9 cellular contexts compared by ENCODE assay signal in genomic region chr5:149999359-149999758, GRCh38. TPM values are rescaled to one million over a fixed set of nuclear protein-coding genes. Genes with fewer than 3 reads are reported as not detected.
DNase-seq lines count a peak whose midpoint lies in the region; ATAC-seq, FAIRE-seq and TF ChIP-seq lines count a peak whose summit lies in the region.
"Had no signal": no experiment of that assay in that cellular context is flagged by ENCODE, and none has a peak within 500 bp of the region (broad histone marks: within the 10 kb centered on the region; RNA-seq: fewer than 3 reads in every experiment).

No MANE protein-coding gene starts in this region.

- 78 to 83% (median 82%) methylated on average over 3 of the region's 3 CpGs for WGBS in small intestine, 3 donors

- H3K9ac ChIP-seq in SU-DHL-6 (ENCODE audit: low read length), result peak overlapping the region; percentile 88
- no peak overlapping the region for H3K9ac ChIP-seq in fibroblast of lung (ENCODE audit: insufficient read depth, low read length)
- peak overlapping the region; percentile 100 for H3K9ac ChIP-seq in skeletal muscle satellite cell (ENCODE audit: low read depth, low read length)

- H2AFZ ChIP-seq in GM23338 (no peak overlapping the region), SU-DHL-6 (ENCODE audit: low read depth, low read length, severe bottlenecking) (no peak overlapping the region), fibroblast of lung (ENCODE audit: low read length) (no peak overlapping the region)

- peak overlapping the region; percentile 91 for H3K4me3 Mint-ChIP-seq in GM23338

- DNase-seq in GM23338 (ENCODE audit: low spot score) (no peak), fibroblast of lung (ENCODE audit: low read depth in 2 of 2) (no peak), iPS-NIHi7 (ENCODE audit: extremely low spot score) (no peak), small intestine (no peak)
- DNase-seq in activated CD4-positive, alpha-beta T cell treated with anti-CD3 and anti-CD28 coated beads for 1 hour, result no peak
- DNase-seq: pancreas had no signal

- no peaks in the 10 kb centered on the region for H3K9me2 ChIP-seq in GM23338 (ENCODE audit: insufficient read depth)
- no peaks in the 10 kb centered on the region for H3K9me2 ChIP-seq in SU-DHL-6 (replicated peaks; ENCODE audit: insufficient read depth, low read length)

- H3K27me3 Mint-ChIP-seq in GM23338 (ENCODE audit: insufficient read depth, low read depth, poor library complexity), result peaks cover 5% of the 10 kb centered on the region

- H4K20me1 ChIP-seq in GM23338 (replicated peaks; ENCODE audit: insufficient read depth) (peaks cover 15% of the 10 kb centered on the region), SU-DHL-6 (ENCODE audit: low read depth, low read length) (peaks cover 8% of the 10 kb centered on the region; the same call in 1 of the 2 replicates), fibroblast of lung (ENCODE audit: control insufficient read depth, extremely low read depth, insufficient read depth, low read length) (no peaks in the 10 kb centered on the region)

- H3K4me1 ChIP-seq in GM23338 (ENCODE audit: insufficient read depth), result peaks cover 6% of the 10 kb centered on the region; the same call in 1 of the 2 replicates
- peaks cover 8% of the 10 kb centered on the region for H3K4me1 ChIP-seq in fibroblast of lung (ENCODE audit: control insufficient read depth, extremely low read depth, insufficient read depth, low read length)
- H3K4me1 ChIP-seq in skeletal muscle satellite cell (ENCODE audit: control insufficient read depth, insufficient read depth, low read length), result peaks cover 22% of the 10 kb centered on the region
- peaks cover 3 to 8% of the 10 kb centered on the region in 2 donors for H3K4me1 ChIP-seq in small intestine (ENCODE audit: control insufficient read depth in 2 of 2, insufficient read depth in 1 of 2, low read depth in 1 of 2, low read length in 1 of 2)

- H3K9me3 Mint-ChIP-seq in GM23338, result no peaks in the 10 kb centered on the region

- H3F3A ChIP-seq in GM23338 (replicated peaks; ENCODE audit: low read depth) (peaks cover 12% of the 10 kb centered on the region; the same call in 1 of the 2 replicates), SU-DHL-6 (ENCODE audit: insufficient read depth) (peaks cover 13% of the 10 kb centered on the region; the same call in 1 of the 2 replicates)

- peaks cover 20% of the 10 kb centered on the region for H3K4me1 Mint-ChIP-seq in GM23338

- H3K4me2 ChIP-seq in GM23338 (peak overlapping the region; percentile 86), SU-DHL-6 (ENCODE audit: low read depth, low read length, poor library complexity, severe bottlenecking) (peak overlapping the region; percentile 68), fibroblast of lung (ENCODE audit: extremely low read depth, insufficient read depth, low read length) (peak overlapping the region; percentile 84), skeletal muscle satellite cell (ENCODE audit: low read length) (peak overlapping the region; percentile 80)

- FAIRE-seq in small intestine (lab: Jason Lieb, UNC), result no peak
- FAIRE-seq: pancreas, TTC549 had no signal

- H3K79me2 ChIP-seq in GM23338 (replicated peaks; ENCODE audit: insufficient read depth), result peaks cover 33% of the 10 kb centered on the region
- H3K79me2 ChIP-seq in SU-DHL-6 (ENCODE audit: insufficient read depth, low read length), result peaks cover 35% of the 10 kb centered on the region
- peaks cover 40% of the 10 kb centered on the region for H3K79me2 ChIP-seq in fibroblast of lung (ENCODE audit: control insufficient read depth, insufficient read depth, low read length)

- H3K27me3 ChIP-seq in GM23338 (ENCODE audit: insufficient read depth) (no peaks in the 10 kb centered on the region), SU-DHL-6 (ENCODE audit: low read length) (no peaks in the 10 kb centered on the region), fibroblast of lung (ENCODE audit: control insufficient read depth, insufficient read depth, low read length) (no peaks in the 10 kb centered on the region), skeletal muscle satellite cell (ENCODE audit: control insufficient read depth, insufficient read depth, low read length) (no peaks in the 10 kb centered on the region), small intestine (ENCODE audit: control insufficient read depth in 2 of 2, insufficient read depth in 2 of 2, low read length in 2 of 2) (no peaks in the 10 kb centered on the region)
- H3K27me3 ChIP-seq: pancreas had no signal

- H3K36me3 ChIP-seq in GM23338 (ENCODE audit: insufficient read depth) (0 out of 2 replicates have a peak, but pooled peaks cover 1% of the 10 kb centered on the region), SU-DHL-6 (ENCODE audit: low read length) (no peaks in the 10 kb centered on the region), fibroblast of lung (ENCODE audit: control insufficient read depth, insufficient read depth, low read length) (no peaks in the 10 kb centered on the region), skeletal muscle satellite cell (ENCODE audit: insufficient read depth, low read length) (peaks cover 9% of the 10 kb centered on the region), small intestine (ENCODE audit: control insufficient read depth in 2 of 2, insufficient read depth in 2 of 2, low read length in 2 of 2) (no peaks in the 10 kb centered on the region)

- peak overlapping the region; percentile 96 for H3K4me3 ChIP-seq in GM23338
- H3K4me3 ChIP-seq in SU-DHL-6 (ENCODE audit: insufficient read depth, low read length, poor library complexity, severe bottlenecking), result peak overlapping the region; percentile 64
- peak overlapping the region; percentile 84 to 99 (median 95) for H3K4me3 ChIP-seq in fibroblast of lung (replicated peaks in 1 of 4; ENCODE audit: control extremely low read depth in 1 of 4, insufficient read depth in 1 of 4, low read depth in 3 of 4, low read length in 4 of 4)
- peak overlapping the region; percentile 80 for H3K4me3 ChIP-seq in skeletal muscle satellite cell (ENCODE audit: low read length)
- peak overlapping the region in 1 of 2 donors; percentile 100 for H3K4me3 ChIP-seq in small intestine (ENCODE audit: low read depth in 1 of 2, low read length in 2 of 2)

- TF ChIP-seq CTCF in GM23338 (conservative IDR thresholded peaks at IDR 0.05; ENCODE audit: low read depth in 2 of 2), result no peak
- TF ChIP-seq CTCF in SU-DHL-6 (IDR thresholded peaks at IDR 0.05; ENCODE audit: insufficient read depth, low read length, poor library complexity, severe bottlenecking), result no peak
- no peak for TF ChIP-seq CTCF in fibroblast of lung (conservative IDR thresholded peaks at IDR 0.05 in 1 of 2, IDR thresholded peaks at IDR 0.05 in 1 of 2; ENCODE audit: low read depth in 1 of 2, low read length in 2 of 2)

- peak overlapping the region; percentile 97; the same call in 1 of the 2 replicates for H3K27ac ChIP-seq in GM23338 (ENCODE audit: low read depth)
- no peak overlapping the region for H3K27ac ChIP-seq in SU-DHL-6 (ENCODE audit: low read depth, low read length)
- H3K27ac ChIP-seq in fibroblast of lung (ENCODE audit: insufficient read depth, low read length), result peak overlapping the region; percentile 97
- no peak overlapping the region for H3K27ac ChIP-seq in small intestine (ENCODE audit: low read depth in 1 of 2, low read length in 1 of 2)

- H3K36me3 Mint-ChIP-seq in GM23338 (ENCODE audit: low read depth), result no peaks in the 10 kb centered on the region; the same call in 1 of the 3 replicates

- peak overlapping the region; percentile 6; the same call in 1 of the 2 replicates for H3K27ac Mint-ChIP-seq in GM23338

- no peaks in the 10 kb centered on the region for H3K9me3 ChIP-seq in SU-DHL-6 (ENCODE audit: insufficient read depth, low read length)
- H3K9me3 ChIP-seq in fibroblast of lung (ENCODE audit: control insufficient read depth, insufficient read depth, low read depth, low read length), result no peaks in the 10 kb centered on the region
- H3K9me3 ChIP-seq in skeletal muscle satellite cell (replicated peaks; ENCODE audit: low read length), result no peaks in the 10 kb centered on the region
- no peaks in the 10 kb centered on the region for H3K9me3 ChIP-seq in small intestine (ENCODE audit: control insufficient read depth, low read depth)
- H3K9me3 ChIP-seq: pancreas had no signal

- ATAC-seq in GM23338, result no peak

TF ChIP-seq in GM23338, 12 proteins besides CTCF, POLR2A, EP300 and RAD21 (continues in another document):
- TF ChIP-seq STAT1 (IDR thresholded peaks at IDR 0.05; ENCODE audit: unreplicated experiment), result no peak
- TF ChIP-seq EZH2 (IDR thresholded peaks at IDR 0.05; ENCODE audit: low read depth, unreplicated experiment), result no peak

RNA-seq across cellular contexts. Expression of gene TIGD6, which starts 1.1 kb away (rescaled TPM):
- 1.7 and 2.1 TPM in 2 replicates for total RNA-seq in GM23338 (2014; rRNA removed; shearing (Covaris generic))
- polyA plus RNA-seq in GM23338 (2016; fragmentation: Nextera tagmentation; extraction: Ambion mirVana), result 1.4 and 2.1 TPM in 2 replicates
- total RNA-seq in fibroblast of lung, result 8.7 and 10.4 TPM in 2 replicates
- 5.7 and 6.9 TPM in 2 replicates for polyA plus RNA-seq in fibroblast of lung
- 6.1 and 6.2 TPM in 2 replicates for polyA plus RNA-seq in fibroblast of lung (2012)
- 2.7 and 4.8 TPM in 2 replicates for polyA minus RNA-seq in fibroblast of lung (ENCODE audit: low replicate concordance)
- total RNA-seq in skeletal muscle satellite cell (2012; rRNA removed), result 4.6 and 5.5 TPM in 2 replicates
- 1 to 10 TPM; 1.6 to 3.4 (median 2.7) TPM for polyA plus RNA-seq in small intestine

RNA-seq across cellular contexts. Expression of gene HMGXB3, which starts 1.2 kb away (rescaled TPM):
- 27.0 and 37.9 TPM in 2 replicates for total RNA-seq in GM23338 (2014; rRNA removed; shearing (Covaris generic))
- polyA plus RNA-seq in GM23338 (2016; fragmentation: Nextera tagmentation; extraction: Ambion mirVana) (9.4 and 10.6 TPM in 2 replicates), fibroblast of lung (31.5 and 35.3 TPM in 2 replicates), small intestine (10 to 100 TPM in 2 of 3 donors, 1 to 10 TPM in 1; 8.1 to 15.2 (median 11.6) TPM)
- total RNA-seq in fibroblast of lung, result 25.9 and 29.9 TPM in 2 replicates
- polyA plus RNA-seq in fibroblast of lung (2012), result 20.1 and 20.6 TPM in 2 replicates
- 56.7 and 74.4 TPM in 2 replicates for polyA minus RNA-seq in fibroblast of lung (ENCODE audit: low replicate concordance)
- 36.3 and 38.0 TPM in 2 replicates for total RNA-seq in skeletal muscle satellite cell (2012; rRNA removed)

RNA-seq across cellular contexts. Expression of gene SLC26A2, which starts 38.8 kb away (rescaled TPM):
- total RNA-seq in GM23338 (2014; rRNA removed; shearing (Covaris generic)), result 11.3 and 11.5 TPM in 2 replicates
- polyA plus RNA-seq in GM23338 (2016; fragmentation: Nextera tagmentation; extraction: Ambion mirVana), result 3.4 and 3.5 TPM in 2 replicates
- total RNA-seq in fibroblast of lung, result 11.6 and 15.7 TPM in 2 replicates
- 7.7 and 10.3 TPM in 2 replicates for polyA plus RNA-seq in fibroblast of lung
- 4.8 and 6.7 TPM in 2 replicates for polyA plus RNA-seq in fibroblast of lung (2012)
- 9.2 and 17.6 TPM in 2 replicates for polyA minus RNA-seq in fibroblast of lung (ENCODE audit: low replicate concordance)
- total RNA-seq in skeletal muscle satellite cell (2012; rRNA removed), result 11.7 and 12.0 TPM in 2 replicates
- 1 to 10 TPM; 2.7 to 5.6 (median 5.3) TPM for polyA plus RNA-seq in small intestine

RNA-seq across cellular contexts. Expression of gene PDE6A, which starts 54.8 kb away (rescaled TPM):
- total RNA-seq in GM23338 (2014; rRNA removed; shearing (Covaris generic)), result not detected in 2 replicates
- 0.08 TPM in 1 of 2 replicates, not detected in the other for polyA plus RNA-seq in GM23338 (2016; fragmentation: Nextera tagmentation; extraction: Ambion mirVana)
- total RNA-seq in fibroblast of lung, result under 0.01 TPM in 2 replicates
- 0.02 TPM in 1 of 2 replicates, not detected in the other for polyA plus RNA-seq in fibroblast of lung
- polyA plus RNA-seq in fibroblast of lung (2012), result not detected in 2 replicates
- not detected in 2 replicates for polyA minus RNA-seq in fibroblast of lung (ENCODE audit: low replicate concordance)
- not detected in 2 replicates for total RNA-seq in skeletal muscle satellite cell (2012; rRNA removed)
- polyA plus RNA-seq in small intestine, result under 1 TPM in 1 of 3 donors, not detected in 2; 0.03 TPM
- total RNA-seq: pancreas had no signal
- polyA plus RNA-seq: pancreas had no signal

Comparison
In these comparisons a context has a peak if more than half of its experiments do, and no peak if none do; other contexts are left out.
1. H3K27ac ChIP-seq: peak in GM23338 (single experiment) and fibroblast of lung (single experiment); none in SU-DHL-6 (single experiment) and small intestine (0 of 2).
2. Peak in every context shown above with its lines, with median percentiles within 50 percentile points of each other: H3K4me2 ChIP-seq.